16 cellular contexts compared by ENCODE assay signal in genomic region chr3:73719877-73720276, GRCh38.
DNase-seq lines count a peak whose midpoint lies in the region; ATAC-seq and TF ChIP-seq lines count a peak whose summit lies in the region.
"Had no signal": no experiment of that assay in that cellular context is flagged by ENCODE, and none has a peak within 500 bp of the region (broad histone marks: within the 10 kb centered on the region; RNA-seq: fewer than 3 reads in every experiment).

No MANE protein-coding gene starts in this region.

- no peak overlapping the region for H3K4me3 ChIP-seq in astrocyte of the spinal cord (ENCODE audit: low read depth, low read length)
- no peak overlapping the region for H3K4me3 ChIP-seq in skeletal muscle cell (ENCODE audit: low read depth, low read length)
- H3K4me3 ChIP-seq in H7 (ENCODE audit: insufficient read depth, low read depth, low read length), result no peak overlapping the region
- H3K4me3 ChIP-seq: lower lobe of right lung had no signal

- peak; percentile 42 for DNase-seq in EH (ENCODE audit: low read depth)
- DNase-seq in astrocyte of the spinal cord (ENCODE audit: low read depth, low spot score), result peak; percentile 30
- peak; percentile 48 to 52 for DNase-seq in left colon
- peak; percentile 23 for DNase-seq in skeletal muscle cell (ENCODE audit: low read depth)
- no peak for DNase-seq in activated CD4-positive, alpha-beta T cell treated with anti-CD3 and anti-CD28 coated beads, Interleukin-2, amount 50 U/mL, for 4 hours
- DNase-seq in SKM-1 (lab: John Stamatoyannopoulos, UW; ENCODE audit: unreplicated experiment), result no peak
- no peak for DNase-seq in activated CD4-positive, CD25-positive, alpha-beta regulatory T cell treated with anti-CD3 and anti-CD28 coated beads, Interleukin-2, amount 50 U/mL, for 72 hours
- no peak for DNase-seq in H7
- DNase-seq: activated CD4-positive, alpha-beta T cell treated with anti-CD3 and anti-CD28 coated beads, Interleukin-2, amount 10 ng/mL, durations not matched to agents 24 days and 14 days; activated gamma-delta T cell; BE2C; cortex of kidney; DMS79 treated with DMSO at 0.1 percent for 48 hours; lower lobe of right lung; NCI-H187; stimulated activated CD4-positive, alpha-beta T cell treated with anti-CD3 and anti-CD28 coated beads, Interleukin-12 subunit alpha, Interleukin-12 subunit beta, amount 100 ng/mL, for 4 hours had no signal

- TF ChIP-seq CTCF in astrocyte of the spinal cord (IDR thresholded peaks at IDR 0.05; ENCODE audit: low read depth, low read length), result no peak

- in situ Hi-C loops in astrocyte of the spinal cord (cut with HindIII; ENCODE audit: low sequenced_read_pairs), result no loop called here

- intact Hi-C loops in left colon (cut with DNase I, micrococcal nuclease), result no loop called here

- ATAC-seq in left colon, result peak; percentile 54
- ATAC-seq: lower lobe of right lung had no signal

- H3K27me3 ChIP-seq in H7 (ENCODE audit: control insufficient read depth, insufficient read depth, low read length), result no peaks in the 10 kb centered on the region
- H3K27me3 ChIP-seq: BE2C had no signal

- H3K36me3 ChIP-seq in H7 (replicated peaks; ENCODE audit: control insufficient read depth, insufficient read depth, low read length), result no peaks in the 10 kb centered on the region
- H3K36me3 ChIP-seq: BE2C, lower lobe of right lung had no signal

Comparison
In these comparisons a context has a peak if more than half of its experiments do, and no peak if none do; other contexts are left out.
1. DNase-seq: peak in EH (single experiment), astrocyte of the spinal cord (single experiment), left colon (2 of 2) and skeletal muscle cell (single experiment); none in activated CD4-positive, alpha-beta T cell treated with anti-CD3 and anti-CD28 coated beads, Interleukin-2, amount 50 U/mL, for 4 hours (0 of 2), SKM-1 (single experiment), activated CD4-positive, CD25-positive, alpha-beta regulatory T cell treated with anti-CD3 and anti-CD28 coated beads, Interleukin-2, amount 50 U/mL, for 72 hours (single experiment) and H7 (single experiment).